ENCODE assay signal across 15 cellular contexts in genomic region chr2:145350011-145350410, GRCh38.
A peak's percentile ranks its signal among the peaks of the same experiment; 100 is the strongest.
DNase-seq lines count a peak whose midpoint lies in the region; ATAC-seq and TF ChIP-seq lines count a peak whose summit lies in the region.
"Had no signal": no experiment of that assay in that cellular context is flagged by ENCODE, and none has a peak within 500 bp of the region (broad histone marks: within the 10 kb centered on the region; RNA-seq: fewer than 3 reads in every experiment).

No MANE protein-coding gene starts in this region.

- CTCF ChIA-PET in RWPE1 (lab: Yijun Ruan, JAX): no interaction called here

- peak overlapping the region; percentile 2 for H3K4me3 ChIP-seq in skeletal muscle satellite cell (ENCODE audit: low read length)

- POLR2A ChIA-PET in RWPE1 (lab: Yijun Ruan, JAX; ENCODE audit: low non-redundant PET): no interaction called here

- H3K27me3 ChIP-seq in skeletal muscle satellite cell (ENCODE audit: control insufficient read depth, insufficient read depth, low read length): no peaks in the 10 kb centered on the region

- H3K9me3 ChIP-seq in skeletal muscle satellite cell (replicated peaks; ENCODE audit: low read length): no peaks in the 10 kb centered on the region

- ATAC-seq in HG03439 (IDR thresholded peaks at IDR 0.05; ENCODE audit: unreplicated experiment): no peak

- in situ Hi-C loops in ACHN (cut with HindIII; ENCODE audit: low pct_ligation_motif_present, low pct_unique_long_range_greater_than_20kb, low sequenced_read_pairs): no loop called here

- TF ChIP-seq CTCF in RWPE1 (conservative IDR thresholded peaks at IDR 0.05; ENCODE audit: low read depth): no peak

- H3K9ac ChIP-seq in skeletal muscle satellite cell (ENCODE audit: low read depth, low read length): peak overlapping the region; percentile 2

- peak overlapping the region; percentile 48 for H3K4me2 ChIP-seq in skeletal muscle satellite cell (ENCODE audit: low read length)

- no peaks in the 10 kb centered on the region for H3K36me3 ChIP-seq in skeletal muscle satellite cell (ENCODE audit: insufficient read depth, low read length)

- H3K27ac ChIP-seq in RWPE1: no peak overlapping the region

- H3K4me1 ChIP-seq in skeletal muscle satellite cell (ENCODE audit: control insufficient read depth, insufficient read depth, low read length): peaks cover 26% of the 10 kb centered on the region

- DNase-seq in GM03348 (ENCODE audit: low spot score): peak; percentile 49
- DNase-seq in RWPE1 (ENCODE audit: low spot score): peak; percentile 1
- peak; percentile 60 for DNase-seq in fibroblast of gingiva (ENCODE audit: low read depth)
- DNase-seq in NCI-H2227 (lab: John Stamatoyannopoulos, UW; ENCODE audit: unreplicated experiment): no peak
- DNase-seq in ACHN: no peak
- DNase-seq in COR-L47 (lab: John Stamatoyannopoulos, UW): no peak
- DNase-seq: activated CD4-positive, alpha-beta T cell treated with anti-CD3 and anti-CD28 coated beads, Interleukin-2, amount 50 U/mL, for 48 hours; CD4-positive, alpha-beta memory T cell; effector memory CD4-positive, alpha-beta T cell; islet precursor cell; midbrain; NCI-H2227 treated with DMSO at 0.1 percent for 48 hours; substantia nigra had no signal

Comparison
In these comparisons a context has a peak if more than half of its experiments do, and no peak if none do; other contexts are left out.
1. DNase-seq: peak in GM03348 (single experiment), RWPE1 (single experiment) and fibroblast of gingiva (single experiment); none in NCI-H2227 (single experiment), ACHN (single experiment) and COR-L47 (single experiment).